ENCODE assay signal across 9 cellular contexts in the genomic region with DNA sequence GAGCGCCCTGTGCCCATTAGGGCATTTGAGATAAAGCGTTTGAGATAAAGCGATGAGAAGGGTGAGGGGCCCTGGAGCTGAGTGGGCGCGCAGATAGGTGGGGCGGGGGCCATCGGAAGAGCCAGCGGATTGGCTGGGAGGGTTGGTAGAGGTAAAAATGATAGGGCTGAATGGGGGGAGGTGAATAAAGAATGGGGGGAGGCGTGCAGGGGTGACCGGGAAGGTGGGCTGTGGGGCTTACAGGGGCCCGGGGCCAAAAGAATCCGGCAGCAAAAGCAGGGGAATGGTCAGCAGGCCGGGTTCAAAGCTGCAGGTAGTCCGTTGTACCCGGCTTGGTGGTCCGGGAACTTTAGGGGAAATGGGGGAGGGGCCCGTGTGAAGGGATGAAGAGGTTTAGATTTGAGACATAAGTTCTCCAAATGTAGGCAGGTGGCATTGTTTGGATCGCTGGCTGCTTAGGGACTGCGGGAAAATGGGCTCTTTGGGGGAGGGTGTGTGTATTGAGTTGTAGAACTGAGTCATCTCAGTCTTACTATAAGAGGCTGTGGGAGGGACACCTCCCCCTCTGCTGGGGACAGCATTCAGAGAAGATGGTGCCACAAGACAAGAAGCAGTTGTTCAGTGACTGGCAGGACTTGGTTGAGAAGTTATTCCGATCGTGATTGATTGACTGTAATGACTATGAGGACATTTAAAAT. TPM values are rescaled to one million over a fixed set of nuclear protein-coding genes. Genes with fewer than 3 reads are reported as not detected.
DNase-seq lines count a peak whose midpoint lies in the region; ATAC-seq, FAIRE-seq and TF ChIP-seq lines count a peak whose summit lies in the region.
"Had no signal": no experiment of that assay in that cellular context is flagged by ENCODE, and none has a peak within 500 bp of the region (broad histone marks: within the 10 kb centered on the region; RNA-seq: fewer than 3 reads in every experiment).

No MANE protein-coding gene starts in this region.

- FAIRE-seq in GM12878 (lab: Jason Lieb, UNC), result no peak
- FAIRE-seq: TTC549 had no signal

- H3K27ac ChIP-seq in BLaER1 treated with 17β-estradiol and CSF1 and Interleukin-3, amounts not matched to agents 10 nM and 100 nM, result peak overlapping the region; percentile 54 to 87 (median 77); a peak in 21 of 22 replicates
- H3K27ac ChIP-seq in HUES6 (ENCODE audit: low read depth, low read length), result peak overlapping the region; percentile 96
- peak overlapping the region; percentile 95 for H3K27ac ChIP-seq in GM12878 (ENCODE audit: control insufficient read depth, insufficient read depth)

- RAD21 ChIA-PET in GM12878 (lab: Charles Lee; ENCODE audit: unreplicated experiment), result interaction anchor here (0.6 to 2.4 kb wide), 15 partner anchors 52 to 415 kb away, joined by 3 to 8 read pairs (median 4); a partner anchor contains a TSS

- CTCF ChIA-PET in GM12878 (lab: Yijun Ruan, JAX), result interaction anchor here (0.8 to 2.2 kb wide), 10 partner anchors 9 to 165 kb away, joined by 3 to 10 read pairs (median 4); no protein-coding TSS in a partner anchor

- H3K9me3 ChIP-seq in BLaER1 treated with 17β-estradiol and CSF1 and Interleukin-3, amounts not matched to agents 10 nM and 100 nM (replicated peaks in 1 of 11), result no peaks in the 10 kb centered on the region
- H3K9me3 ChIP-seq in HUES6 (ENCODE audit: control insufficient read depth, insufficient read depth, low read depth, low read length), result no peaks in the 10 kb centered on the region
- H3K9me3 ChIP-seq in GM12878 (replicated peaks; ENCODE audit: control insufficient read depth, insufficient read depth, low read length), result no peaks in the 10 kb centered on the region

- peak overlapping the region; percentile 79 to 96 (median 90) for H3K4me3 ChIP-seq in BLaER1 treated with 17β-estradiol and CSF1 and Interleukin-3, amounts not matched to agents 10 nM and 100 nM
- H3K4me3 ChIP-seq in HUES6 (ENCODE audit: low read depth, low read length), result peak overlapping the region; percentile 95
- H3K4me3 ChIP-seq in GM12878, result peak overlapping the region; percentile 97

- intact Hi-C loops in GM12878 (cut with micrococcal nuclease; ENCODE audit: unreplicated experiment), result loop anchor here (1.0 to 5.0 kb wide), 6 partner anchors 29 to 246 kb away; a partner anchor contains a TSS

- H3K4me1 ChIP-seq in BLaER1 treated with 17β-estradiol and CSF1 and Interleukin-3, amounts not matched to agents 10 nM and 100 nM, result peaks cover 46 to 60% (median 53%) of the 10 kb centered on the region in 10 experiments
- H3K4me1 ChIP-seq in HUES6 (ENCODE audit: control insufficient read depth, insufficient read depth, low read length) (peaks cover 29% of the 10 kb centered on the region), GM12878 (ENCODE audit: control insufficient read depth, insufficient read depth, low read length) (peaks cover 14% of the 10 kb centered on the region)

- 2% methylated on average over 21 of the region's 21 CpGs for WGBS in GM12878 (ENCODE audit: insufficient coverage, insufficient replicate concordance, low lambda C conversion rate, missing lambda C conversion rate)

- peaks cover 34 to 54% (median 48%) of the 10 kb centered on the region in 11 experiments for H4K20me1 ChIP-seq in BLaER1 treated with 17β-estradiol and CSF1 and Interleukin-3, amounts not matched to agents 10 nM and 100 nM
- H4K20me1 ChIP-seq in GM12878 (ENCODE audit: control insufficient read depth, insufficient read depth), result 0 out of 2 replicates have a peak, but pooled peaks cover 3% of the 10 kb centered on the region

- POLR2A ChIA-PET in GM12878 (lab: Charles Lee), result interaction anchor here (0.6 to 3.7 kb wide), 10 partner anchors 9 to 359 kb away, joined by 3 to 30 read pairs (median 4); a partner anchor contains a TSS

- peak; percentile 65 for TF ChIP-seq POLR2A in GM12878 (IDR thresholded peaks at IDR 0.05; ENCODE audit: low read depth, low read length)

- peak; percentile 23 to 69; a peak in 2 of 4 replicates for TF ChIP-seq EP300 in GM12878 (IDR thresholded peaks at IDR 0.05; ENCODE audit: borderline replicate concordance in 1 of 2, control insufficient read depth in 1 of 2, low read depth in 2 of 2, low read length in 2 of 2)

- H3K36me3 ChIP-seq in BLaER1 treated with 17β-estradiol and CSF1 and Interleukin-3, amounts not matched to agents 10 nM and 100 nM, result peaks cover 0 to 15% (median 0%) of the 10 kb centered on the region in 11 experiments; a peak in 2 of 22 replicates
- H3K36me3 ChIP-seq in HUES6 (ENCODE audit: control insufficient read depth, insufficient read depth, low read length) (peaks cover 25% of the 10 kb centered on the region), GM12878 (ENCODE audit: control insufficient read depth in 2 of 2, insufficient read depth in 2 of 2, low read length in 1 of 2) (peaks cover 2 to 8% of the 10 kb centered on the region in 2 experiments; a peak in 3 of 4 replicates)

- DNase-seq in T-helper 22 cell (ENCODE audit: low read depth) (peak; percentile 57), GM12878 (ENCODE audit: low read depth, low spot score) (peak; percentile 74), kidney tubule cell (ENCODE audit: low spot score) (peak; percentile 82), NCI-H1694 (lab: John Stamatoyannopoulos, UW) (no peak)
- DNase-seq in stimulated activated CD4-positive, alpha-beta T cell treated with anti-CD3 and anti-CD28 coated beads, Interleukin-2, amount 100 ng/mL, for 4 hours (ENCODE audit: low read depth), result peak; percentile 60

- H3K9ac ChIP-seq in BLaER1 treated with 17β-estradiol and CSF1 and Interleukin-3, amounts not matched to agents 10 nM and 100 nM, result peak overlapping the region; percentile 74 to 90 (median 85)
- H3K9ac ChIP-seq in HUES6 (ENCODE audit: low read length), result peak overlapping the region; percentile 95
- peak overlapping the region; percentile 91 for H3K9ac ChIP-seq in GM12878 (ENCODE audit: control insufficient read depth, insufficient read depth, low read length)

- H3K27me3 ChIP-seq in BLaER1 treated with 17β-estradiol and CSF1 and Interleukin-3, amounts not matched to agents 10 nM and 100 nM, result peaks cover 16 to 33% (median 25%) of the 10 kb centered on the region in 11 experiments
- H3K27me3 ChIP-seq in HUES6 (ENCODE audit: control insufficient read depth, insufficient read depth, low read length) (no peaks in the 10 kb centered on the region), GM12878 (replicated peaks in 1 of 2; ENCODE audit: control insufficient read depth in 2 of 2, insufficient read depth in 2 of 2, low read length in 1 of 2) (no peaks in the 10 kb centered on the region)

- peak overlapping the region; percentile 89 to 99 (median 97) for H3K4me2 ChIP-seq in BLaER1 treated with 17β-estradiol and CSF1 and Interleukin-3, amounts not matched to agents 10 nM and 100 nM
- H3K4me2 ChIP-seq in GM12878 (ENCODE audit: control insufficient read depth, insufficient read depth), result peak overlapping the region; percentile 95

- peak overlapping the region; percentile 57 for H2AFZ ChIP-seq in GM12878 (ENCODE audit: control insufficient read depth, low read depth, low read length)

- SMC1A ChIA-PET in GM12878 (lab: Charles Lee; ENCODE audit: uncharacterized antibody, unreplicated experiment), result interaction anchor here (0.7 to 2.3 kb wide), 6 partner anchors 12 to 170 kb away, joined by 3 to 10 read pairs (median 4); a partner anchor contains a TSS

- peak; percentile 3 for ATAC-seq in GM19372 (IDR thresholded peaks at IDR 0.05; ENCODE audit: low read depth, unreplicated experiment)
- ATAC-seq in GM12878, result peak; percentile 76

- BruUV-seq in GM12878 (replicated peaks; lab: Mats Ljungman, UMichigan), result no TSS peak

- TF ChIP-seq RAD21 in GM12878 (IDR thresholded peaks at IDR 0.05; ENCODE audit: insufficient read depth, low read depth, low read length), result no peak

- TF ChIP-seq CTCF in GM12878 (IDR thresholded peaks at IDR 0.05 in 2 of 3, conservative IDR thresholded peaks at IDR 0.05 in 1 of 3; ENCODE audit: control insufficient read depth in 2 of 3, extremely low read depth in 1 of 3, insufficient read depth in 1 of 3, low read depth in 3 of 3, low read length in 3 of 3), result no peak

- in situ Hi-C loops in GM12878 (cut with MboI), result loop anchor here (5.0 kb wide), 1 partner anchor 159 kb away; no protein-coding TSS in a partner anchor

- peaks cover 68% of the 10 kb centered on the region for H3K79me2 ChIP-seq in GM12878 (ENCODE audit: control insufficient read depth, insufficient read depth, low read length)

TF ChIP-seq in GM12878, 131 proteins besides CTCF, POLR2A, EP300 and RAD21 (continues in another document):
- TF ChIP-seq CREM (IDR thresholded peaks at IDR 0.05; ENCODE audit: low read depth), result peak; percentile 59

RNA-seq across cellular contexts. Expression of a gene that starts 0.6 kb away (rescaled TPM):
- 84.5 and 96.1 TPM in 2 replicates for total RNA-seq in GM12878 (2013; cell fraction: nucleolus; rRNA removed)
- total RNA-seq in GM12878 (2014; rRNA removed) (16.0 and 18.6 TPM in 2 replicates), GM12878 (2014; rRNA removed; fragmentation: Illumina TruSeq; extraction: Trizol) (14.6 and 15.0 TPM in 2 replicates), GM12878 (2021) (29.3 and 32.8 TPM in 2 replicates)
- 10.9 TPM for polyA plus RNA-seq in GM12878 (2011; ENCODE audit: low read depth)
- polyA plus RNA-seq in GM12878 (2011; rRNA removed) (13.5 and 25.2 TPM in 2 replicates), GM12878 (2014; fragmentation: Illumina TruSeq; extraction: Trizol) (20.1 and 22.7 TPM in 2 replicates), GM12878 (2014; fragmentation: Nextera tagmentation; extraction: Ambion mirVana) (1 to 10 TPM; 1.1 to 1.8 TPM), GM12878 (2014; rRNA removed) (33.4 and 38.7 TPM in 2 replicates), GM12878 (2016; fragmentation: Nextera tagmentation; extraction: Ambion mirVana) (10 to 100 TPM; 33.0 to 33.4 TPM)
- polyA plus RNA-seq in GM12878 (2011; cell fraction: cytosol; rRNA removed), result 25.6 and 29.9 TPM in 2 replicates
- polyA plus RNA-seq in GM12878 (2011; cell fraction: nucleus; rRNA removed), result 63.4 and 63.6 TPM in 2 replicates
- polyA plus RNA-seq in GM12878 (2012), result 19.4 and 25.4 TPM in 2 replicates
- 24.9 and 41.5 TPM in 2 replicates for polyA minus RNA-seq in GM12878 (2011; rRNA and poly(A)+ RNA removed)
- 11.7 and 12.0 TPM in 2 replicates for polyA minus RNA-seq in GM12878 (2011; cell fraction: cytosol; rRNA and poly(A)+ RNA removed)
- 21.8 and 35.0 TPM in 2 replicates for polyA minus RNA-seq in GM12878 (2011; cell fraction: nucleus; rRNA and poly(A)+ RNA removed)
